Comparison of ENCODE assay signal across 1 cellular context in the genomic region with DNA sequence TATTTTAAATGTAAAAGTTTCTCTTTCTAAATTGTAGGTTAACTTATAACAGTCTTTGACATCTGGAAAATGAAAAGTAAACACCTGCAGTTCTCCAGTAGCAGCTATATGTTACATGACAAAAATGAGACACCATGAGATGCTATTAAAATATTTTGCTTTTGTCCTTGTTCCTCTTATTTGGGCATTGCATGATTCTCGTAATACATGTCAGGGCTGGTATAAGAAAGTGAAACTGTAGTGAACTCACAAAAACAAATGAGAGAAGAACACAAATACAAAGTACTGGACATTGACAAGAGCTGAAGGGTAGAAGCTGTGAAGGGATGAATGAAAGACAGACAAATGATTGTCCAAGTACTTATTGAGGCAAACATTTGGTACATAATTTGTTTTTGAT.
TF ChIP-seq lines count a peak whose summit lies in the region.

No MANE protein-coding gene starts in this region.

TF ChIP-seq in GM12878, 131 proteins besides CTCF, POLR2A, EP300 and RAD21 (continued from another document):
- TF ChIP-seq PKNOX1 (IDR thresholded peaks at IDR 0.05), result no peak
- no peak for TF ChIP-seq BCLAF1 (IDR thresholded peaks at IDR 0.05)
- no peak for TF ChIP-seq ZNF384 (IDR thresholded peaks at IDR 0.05; ENCODE audit: borderline replicate concordance, low read depth, low read length)
- TF ChIP-seq IRF4 (IDR thresholded peaks at IDR 0.05; ENCODE audit: low read depth, low read length), result no peak
- TF ChIP-seq POU2F2 (IDR thresholded peaks at IDR 0.05; ENCODE audit: borderline replicate concordance, low read depth, low read length), result no peak
- TF ChIP-seq IKZF2 (IDR thresholded peaks at IDR 0.05), result no peak
- no peak for TF ChIP-seq ZNF622 (IDR thresholded peaks at IDR 0.05)
- TF ChIP-seq NR2C1 (IDR thresholded peaks at IDR 0.05), result no peak
- TF ChIP-seq ZNF207 (IDR thresholded peaks at IDR 0.05; ENCODE audit: borderline replicate concordance), result no peak
- no peak for TF ChIP-seq NFYA (IDR thresholded peaks at IDR 0.05; ENCODE audit: borderline replicate concordance, low read depth, low read length)
- no peak for TF ChIP-seq POLR2AphosphoS2 (IDR thresholded peaks at IDR 0.05; ENCODE audit: low read depth, low read length)
- TF ChIP-seq SIX5 (IDR thresholded peaks at IDR 0.05; ENCODE audit: low read depth, low read length, severe bottlenecking), result no peak
- no peak for TF ChIP-seq ZBTB40 (IDR thresholded peaks at IDR 0.05; ENCODE audit: borderline replicate concordance)
- TF ChIP-seq TCF3 (IDR thresholded peaks at IDR 0.05; ENCODE audit: borderline replicate concordance, insufficient read depth, low read depth, low read length), result no peak
